ENCODE assay signal across 8 cellular contexts in genomic region chr2:190627881-190628412, GRCh38. TPM values are rescaled to one million over a fixed set of nuclear protein-coding genes. Genes with fewer than 3 reads are reported as not detected.
DNase-seq lines count a peak whose midpoint lies in the region; ATAC-seq and TF ChIP-seq lines count a peak whose summit lies in the region.

No MANE protein-coding gene starts in this region.

- H3K36me3 ChIP-seq in thyroid gland, result no peaks in the 10 kb centered on the region

- no peak for TF ChIP-seq POLR2A in thyroid gland (IDR thresholded peaks at IDR 0.05)

- no peaks in the 10 kb centered on the region for H3K9me3 ChIP-seq in thyroid gland

- peak; percentile 52 for DNase-seq in AG08396 (ENCODE audit: low spot score)
- DNase-seq in SK-N-DZ (ENCODE audit: low spot score), result peak; percentile 47
- no peak for DNase-seq in mesothelial cell of epicardium (ENCODE audit: low spot score in 2 of 2, unreplicated experiment in 2 of 2)
- DNase-seq in thyroid gland, result peak; percentile 35 to 37
- DNase-seq in central memory CD4-positive, alpha-beta T cell, result no peak

- H3K36me3 Mint-ChIP-seq in dendritic cell treated with granulocyte-macrophage colony-stimulating factor and Interleukin-4, amounts not matched to agents 40 ng/mL and 50 ng/mL, for 4 days (ENCODE audit: low read depth), result no peaks in the 10 kb centered on the region
- peaks cover 13% of the 10 kb centered on the region for H3K36me3 Mint-ChIP-seq in mesothelial cell of epicardium

- peak overlapping the region in 2 of 3 donors; percentile 8 to 35 for H3K4me3 ChIP-seq in thyroid gland (replicated peaks in 1 of 3)

- H3K27me3 Mint-ChIP-seq in dendritic cell treated with granulocyte-macrophage colony-stimulating factor and Interleukin-4, amounts not matched to agents 40 ng/mL and 50 ng/mL, for 4 days, result peaks cover 7% of the 10 kb centered on the region
- no peaks in the 10 kb centered on the region for H3K27me3 Mint-ChIP-seq in mesothelial cell of epicardium (ENCODE audit: low read depth)

- H3K4me3 Mint-ChIP-seq in dendritic cell treated with granulocyte-macrophage colony-stimulating factor and Interleukin-4, amounts not matched to agents 40 ng/mL and 50 ng/mL, for 4 days, result peak overlapping the region; percentile 78
- peak overlapping the region; percentile 57 for H3K4me3 Mint-ChIP-seq in mesothelial cell of epicardium

- TF ChIP-seq CTCF in mesothelial cell of epicardium (IDR thresholded peaks at IDR 0.05; ENCODE audit: unreplicated experiment) (no peak), thyroid gland (IDR thresholded peaks at IDR 0.05) (no peak)

- ATAC-seq in GM18867 (IDR thresholded peaks at IDR 0.05; ENCODE audit: unreplicated experiment), result peak; percentile 75
- peak; percentile 84 for ATAC-seq in HG03139 (IDR thresholded peaks at IDR 0.05; ENCODE audit: unreplicated experiment)

- no peaks in the 10 kb centered on the region for H3K27me3 ChIP-seq in thyroid gland

- H3K9me3 Mint-ChIP-seq in dendritic cell treated with granulocyte-macrophage colony-stimulating factor and Interleukin-4, amounts not matched to agents 40 ng/mL and 50 ng/mL, for 4 days, result peaks cover 7% of the 10 kb centered on the region
- H3K9me3 Mint-ChIP-seq in mesothelial cell of epicardium, result peaks cover 17% of the 10 kb centered on the region

- H3K27ac Mint-ChIP-seq in dendritic cell treated with granulocyte-macrophage colony-stimulating factor and Interleukin-4, amounts not matched to agents 40 ng/mL and 50 ng/mL, for 4 days, result peak overlapping the region; percentile 26
- H3K27ac Mint-ChIP-seq in mesothelial cell of epicardium, result no peak overlapping the region

- intact Hi-C loops in dendritic cell treated with granulocyte-macrophage colony-stimulating factor and Interleukin-4, amounts not matched to agents 40 ng/mL and 50 ng/mL, for 4 days (cut with micrococcal nuclease), result no loop called here
- intact Hi-C loops in thyroid gland (cut with DNase I), result no loop called here

- peak overlapping the region in 1 of 3 donors; percentile 47 for H3K27ac ChIP-seq in thyroid gland

- H3K4me1 Mint-ChIP-seq in dendritic cell treated with granulocyte-macrophage colony-stimulating factor and Interleukin-4, amounts not matched to agents 40 ng/mL and 50 ng/mL, for 4 days (ENCODE audit: low read depth), result peaks cover 18% of the 10 kb centered on the region
- peaks cover 14% of the 10 kb centered on the region for H3K4me1 Mint-ChIP-seq in mesothelial cell of epicardium

- 9% methylated on average over 22 of the region's 22 CpGs for WGBS in thyroid gland, 2 donors

- H3K4me1 ChIP-seq in thyroid gland, result no peaks in the 10 kb centered on the region

RNA-seq across cellular contexts. Expression of gene NAB1, which starts 20.9 kb away (rescaled TPM):
- 35.3 and 39.6 TPM in 2 replicates for polyA plus RNA-seq in SK-N-DZ (2014; cell fraction: cytosol; rRNA removed)
- polyA plus RNA-seq in SK-N-DZ (2014; cell fraction: nucleus; rRNA removed), result 75.3 and 106 TPM in 2 replicates
- total RNA-seq in mesothelial cell of epicardium (66.5 to 71.6 TPM (median 66.8 TPM) in 3 replicates), thyroid gland (10 to 100 TPM; 64.1 to 90.8 (median 83.0) TPM)

Comparison
In these comparisons a context has a peak if more than half of its experiments do, and no peak if none do; other contexts are left out.
1. DNase-seq: peak in AG08396 (single experiment), SK-N-DZ (single experiment) and thyroid gland (2 of 2); none in mesothelial cell of epicardium (0 of 2) and central memory CD4-positive, alpha-beta T cell (single experiment).